23 cellular contexts compared by ENCODE assay signal in genomic region chr2:159042115-159042850, GRCh38.
DNase-seq lines count a peak whose midpoint lies in the region; ATAC-seq, FAIRE-seq and TF ChIP-seq lines count a peak whose summit lies in the region.
"Had no signal": no experiment of that assay in that cellular context is flagged by ENCODE, and none has a peak within 500 bp of the region (broad histone marks: within the 10 kb centered on the region; RNA-seq: fewer than 3 reads in every experiment).

No MANE protein-coding gene starts in this region.

- no peak overlapping the region for H3K4me3 ChIP-seq in heart left ventricle
- H3K4me3 ChIP-seq: BLaER1 treated with 17β-estradiol and CSF1 and Interleukin-3, amounts not matched to agents 10 nM and 100 nM; spleen; transverse colon had no signal

- TF ChIP-seq POLR2A in heart left ventricle (IDR thresholded peaks at IDR 0.05), result no peak

- 66 to 83% (median 72%) methylated on average over 13 of the region's 13 CpGs for WGBS in heart left ventricle, 4 donors

- ATAC-seq in heart left ventricle (peak in 3 of 4 donors; percentile 28 to 64 (median 31)), omental fat pad (ENCODE audit: low FRiP score) (peak; percentile 23), HG03354 (IDR thresholded peaks at IDR 0.05; ENCODE audit: poor library complexity, severe bottlenecking, unreplicated experiment) (no peak)

- POLR2A ChIA-PET in RWPE1 (lab: Yijun Ruan, JAX; ENCODE audit: low non-redundant PET), result interaction anchor here (0.7 kb wide), 1 partner anchor 88 kb away, joined by 3 read pairs; no protein-coding TSS in a partner anchor

- peaks cover 0 to 11% (median 0%) of the 10 kb centered on the region in 12 donors for H3K9me3 ChIP-seq in heart left ventricle
- H3K9me3 ChIP-seq: SK-N-SH, transverse colon had no signal

- H3K4me1 ChIP-seq in heart left ventricle, result peaks cover 0 to 55% (median 28%) of the 10 kb centered on the region in 12 donors

- peak overlapping the region; percentile 79 for H3K27ac ChIP-seq in C4-2B
- peak overlapping the region; percentile 90 for H3K27ac ChIP-seq in RWPE1
- H3K27ac ChIP-seq in heart left ventricle, result peak overlapping the region in 2 of 12 donors; percentile 7 to 17
- H3K27ac ChIP-seq: BLaER1 treated with 17β-estradiol and CSF1 and Interleukin-3, amounts not matched to agents 10 nM and 100 nM; HL-60; spleen; transverse colon had no signal

- CTCF ChIA-PET in RWPE1 (lab: Yijun Ruan, JAX), result interaction anchor here (0.7 kb wide), 1 partner anchor 11 kb away, joined by 3 read pairs; no protein-coding TSS in a partner anchor

- no peak for FAIRE-seq in D721Med (lab: Jason Lieb, UNC)
- FAIRE-seq: astrocyte, H54 had no signal

- intact Hi-C loops in heart left ventricle (cut with DNase I), result loop anchor here in 2 of 10 donors (5.0 to 10.0 kb wide), 2 partner anchors 75 to 143 kb away; no protein-coding TSS in a partner anchor

- no peak for TF ChIP-seq CTCF in C4-2B (conservative IDR thresholded peaks at IDR 0.05)
- TF ChIP-seq CTCF in RWPE1 (conservative IDR thresholded peaks at IDR 0.05; ENCODE audit: low read depth), result no peak
- no peak for TF ChIP-seq CTCF in heart left ventricle (IDR thresholded peaks at IDR 0.05)
- TF ChIP-seq CTCF in omental fat pad (IDR thresholded peaks at IDR 0.05), result no peak
- TF ChIP-seq CTCF in D721Med (IDR thresholded peaks at IDR 0.05; ENCODE audit: insufficient read depth, missing control alignments), result no peak

- H3K36me3 ChIP-seq in heart left ventricle, result peaks cover 0 to 11% (median 0%) of the 10 kb centered on the region in 9 donors
- H3K36me3 ChIP-seq: BLaER1 treated with 17β-estradiol and CSF1 and Interleukin-3, amounts not matched to agents 10 nM and 100 nM; transverse colon had no signal

- peak; percentile 57 for DNase-seq in RWPE1 (ENCODE audit: low spot score)
- peak in 2 of 5 donors; percentile 60 to 70 for DNase-seq in heart left ventricle
- no peak for DNase-seq in omental fat pad (ENCODE audit: low spot score)
- no peak for DNase-seq in OCI-M2 (lab: John Stamatoyannopoulos, UW; ENCODE audit: unreplicated experiment)
- DNase-seq in HCEC 1CT, result no peak
- no peak for DNase-seq in D721Med (ENCODE audit: insufficient read length, low spot score)
- DNase-seq: ACHN; activated CD4-positive, alpha-beta T cell treated with anti-CD3 and anti-CD28 coated beads, Interleukin-2, amount 50 U/mL, for 1 hour; effector memory CD4-positive, alpha-beta T cell; head of caudate nucleus; NCI-H1105; NCI-H524 treated with DMSO at 0.1 percent for 48 hours; SK-N-SH; spleen; stimulated activated CD4-positive, alpha-beta T cell treated with anti-CD3 and anti-CD28 coated beads, Interleukin-4, amount 100 ng/mL, for 1 hour; stimulated activated naive CD4-positive, alpha-beta T cell treated with Interleukin-2 at 50 U/mL for 16 hours; transverse colon had no signal

- no peaks in the 10 kb centered on the region for H3K27me3 ChIP-seq in heart left ventricle
- H3K27me3 ChIP-seq: BLaER1 treated with 17β-estradiol and CSF1 and Interleukin-3, amounts not matched to agents 10 nM and 100 nM; transverse colon had no signal
